ENCODE assay signal across 8 cellular contexts in genomic region chr4:99417125-99417524, GRCh38. TPM values are rescaled to one million over a fixed set of nuclear protein-coding genes. Genes with fewer than 3 reads are reported as not detected.
"Had no signal": no experiment of that assay in that cellular context is flagged by ENCODE, and none has a peak within 500 bp of the region (broad histone marks: within the 10 kb centered on the region; RNA-seq: fewer than 3 reads in every experiment).

No MANE protein-coding gene starts in this region.

- FAIRE-seq: H1, H54, HTR-8/SVneo had no signal

- ATAC-seq: GM23338 had no signal

- H3K4me3 ChIP-seq: GM23338 had no signal

- DNase-seq: H9, HCEC 1CT, IMR-90 had no signal

RNA-seq across cellular contexts. Expression of gene ADH7, which starts 18.0 kb away (rescaled TPM):
- total RNA-seq: GM23338, H1, H9, HT-29, IMR-90 had no signal
- polyA plus RNA-seq: GM23338, H1, IMR-90 had no signal
